8 cellular contexts compared by ENCODE assay signal in genomic region chr19:58400916-58401824, GRCh38. TPM values are rescaled to one million over a fixed set of nuclear protein-coding genes. Genes with fewer than 3 reads are reported as not detected.
DNase-seq lines count a peak whose midpoint lies in the region; ATAC-seq, FAIRE-seq and TF ChIP-seq lines count a peak whose summit lies in the region.

No MANE protein-coding gene starts in this region.

- H4K5ac ChIP-seq in H1 (ENCODE audit: insufficient read length, low read depth, low read length) = peak overlapping the region; percentile 62

- TF ChIP-seq CTCF in H1 (IDR thresholded peaks at IDR 0.05; ENCODE audit: control extremely low read depth in 1 of 3, insufficient read depth in 1 of 3, low read depth in 1 of 3, low read length in 3 of 3) = no peak

- H3K9me3 ChIP-seq in H1 (ENCODE audit: insufficient read depth in 2 of 2, low read depth in 1 of 2, low read length in 1 of 2) = no peaks in the 10 kb centered on the region

- DNase-seq in COR-L47 (lab: John Stamatoyannopoulos, UW) (peak; percentile 100), HS-5 (ENCODE audit: low read depth) (peak; percentile 97), H1 (ENCODE audit: low read depth in 1 of 2, low spot score in 2 of 2) (peak; percentile 97), memory B cell (ENCODE audit: low spot score in 2 of 2) (peak; percentile 97 to 98)
- DNase-seq in NK-92 treated with Interleukin-12 subunit alpha and Interleukin-12 subunit beta, amount 100 ng/mL, for 24 hours (lab: John Stamatoyannopoulos, UW) = peak; percentile 99
- peak; percentile 98 for DNase-seq in activated CD8-positive, alpha-beta memory T cell treated with anti-CD3 and anti-CD28 coated beads for 4 hours (ENCODE audit: low read depth in 2 of 2)
- peak; percentile 99 for DNase-seq in stimulated activated CD8-positive, alpha-beta memory T cell treated with anti-CD3 and anti-CD28 coated beads, Interleukin-12 subunit alpha, Interleukin-12 subunit beta, amount 100 ng/mL, for 1 hour (ENCODE audit: low read depth)

- CTCF ChIA-PET in H1 (lab: Charles Lee; ENCODE audit: partially characterized antibody) = no interaction called here

- no peak overlapping the region for H3K27ac ChIP-seq in H1 (ENCODE audit: low read depth, low read length)

- no peak overlapping the region for H3K23ac ChIP-seq in H1 (ENCODE audit: insufficient read length)

- H4K8ac ChIP-seq in H1 (ENCODE audit: extremely low read depth, insufficient read depth, low read length) = peak overlapping the region; percentile 82; the same call in 1 of the 2 replicates

- H3K4me3 ChIP-seq in H1 (ENCODE audit: extremely low read depth in 1 of 4, insufficient read depth in 2 of 4, low read depth in 3 of 4, low read length in 4 of 4) = peak overlapping the region; percentile 75 to 84 (median 78)

- peak overlapping the region; percentile 50 to 87 for H3K4me2 ChIP-seq in H1 (ENCODE audit: insufficient read depth in 1 of 2, low read depth in 2 of 2, low read length in 2 of 2)

- no peak overlapping the region for H3K56ac ChIP-seq in H1 (replicated peaks; ENCODE audit: insufficient read length, low read depth, low read length)

- POLR2A ChIA-PET in H1 (lab: Charles Lee; ENCODE audit: partially characterized antibody) = interaction anchor here (1.0 to 7.2 kb wide), 3 partner anchors 11 to 20 kb away, joined by 3 to 78 read pairs (median 6); partner anchors contain the start of genes RPS5 and ZNF837

- no peak overlapping the region for H4K91ac ChIP-seq in H1 (replicated peaks; ENCODE audit: insufficient read length, low read length)

- H4K20me1 ChIP-seq in H1 (replicated peaks in 1 of 2; ENCODE audit: control insufficient read depth in 1 of 2, insufficient read depth in 2 of 2, low read length in 2 of 2) = peaks cover 0 to 1% of the 10 kb centered on the region in 2 experiments

- peak overlapping the region; percentile 29 for H3K4ac ChIP-seq in H1 (replicated peaks; ENCODE audit: insufficient read length, low read depth, low read length)

- H3K27me3 Mint-ChIP-seq in memory B cell = peaks cover 12% of the 10 kb centered on the region

- no peak overlapping the region for H2BK120ac ChIP-seq in H1 (replicated peaks; ENCODE audit: low read depth, low read length)

- peaks cover 3 to 17% (median 11%) of the 10 kb centered on the region in 4 experiments; a peak in 6 of 7 replicates for H3K27me3 ChIP-seq in H1 (replicated peaks in 1 of 4; ENCODE audit: control insufficient read depth in 3 of 4, extremely low read depth in 1 of 4, insufficient read depth in 3 of 4, low read length in 3 of 4)

- FAIRE-seq in H1 (lab: Jason Lieb, UNC) = no peak

- H3K14ac ChIP-seq in H1 (ENCODE audit: insufficient read length) = no peak overlapping the region

- H3K4me3 Mint-ChIP-seq in memory B cell = peak overlapping the region; percentile 89

- peak in 1 of 2 experiments; percentile 69; a peak in 1 of 3 replicates for TF ChIP-seq POLR2A in H1 (IDR thresholded peaks at IDR 0.05; ENCODE audit: control extremely low read depth in 1 of 2, low read depth in 2 of 2, low read length in 2 of 2)

- no peak for TF ChIP-seq RAD21 in H1 (IDR thresholded peaks at IDR 0.05 in 1 of 2, conservative IDR thresholded peaks at IDR 0.05 in 1 of 2; ENCODE audit: low read depth in 2 of 2, low read length in 2 of 2)

- H3K36me3 ChIP-seq in H1 (ENCODE audit: control insufficient read depth in 2 of 4, insufficient read depth in 4 of 4, low read length in 3 of 4) = no peaks in the 10 kb centered on the region

- ATAC-seq in GM19468 (IDR thresholded peaks at IDR 0.05; ENCODE audit: extremely low read depth, unreplicated experiment) (peak; percentile 97), memory B cell (ENCODE audit: low read depth) (peak; percentile 95)

- no peak for TF ChIP-seq EP300 in H1 (IDR thresholded peaks at IDR 0.05; ENCODE audit: borderline replicate concordance in 1 of 2, low read depth in 2 of 2, low read length in 2 of 2)

- peak overlapping the region; percentile 82; the same call in 1 of the 2 replicates for H2BK15ac ChIP-seq in H1 (ENCODE audit: low read length)

- H3K4me1 Mint-ChIP-seq in memory B cell = peaks cover 9% of the 10 kb centered on the region

- H2BK20ac ChIP-seq in H1 (ENCODE audit: low read length) = no peak overlapping the region

- peak overlapping the region; percentile 93 for H3K27ac Mint-ChIP-seq in memory B cell

- H2BK5ac ChIP-seq in H1 (ENCODE audit: low read depth, low read length) = peak overlapping the region; percentile 71; the same call in 1 of the 2 replicates

- no peak overlapping the region for H2AK5ac ChIP-seq in H1 (ENCODE audit: low read depth, low read length)

- H3K36me3 Mint-ChIP-seq in memory B cell = no peaks in the 10 kb centered on the region

- H3K4me1 ChIP-seq in H1 (replicated peaks in 1 of 4; ENCODE audit: control insufficient read depth in 3 of 4, insufficient read depth in 4 of 4, low read length in 3 of 4) = peaks cover 0 to 17% (median 11%) of the 10 kb centered on the region in 4 experiments; a peak in 4 of 7 replicates

- H2AFZ ChIP-seq in H1 (ENCODE audit: low read length) = peak overlapping the region; percentile 91; the same call in 1 of the 2 replicates

- peak overlapping the region in 3 of 4 experiments; percentile 51 to 67 (median 57); a peak in 5 of 7 replicates for H3K9ac ChIP-seq in H1 (replicated peaks in 1 of 4; ENCODE audit: extremely low read depth in 1 of 4, low read depth in 3 of 4, low read length in 3 of 4)

- peaks cover 6% of the 10 kb centered on the region for H3K23me2 ChIP-seq in H1 (ENCODE audit: low read depth, low read length)

- H3K9me3 Mint-ChIP-seq in memory B cell = no peaks in the 10 kb centered on the region

- no peaks in the 10 kb centered on the region for H3K79me2 ChIP-seq in H1 (ENCODE audit: control insufficient read depth in 1 of 2, insufficient read depth in 2 of 2, low read length in 2 of 2)

- peak overlapping the region; percentile 45; the same call in 1 of the 2 replicates for H2BK12ac ChIP-seq in H1 (ENCODE audit: low read depth, low read length)

- 6% methylated on average over 77 of the region's 79 CpGs; no CpG with 5 or more reads in 1 of the 2 experiments for WGBS in H1 (ENCODE audit: extremely low coverage in 1 of 2, insufficient coverage in 1 of 2, insufficient read length in 1 of 2, insufficient replicate concordance in 2 of 2, low coverage in 1 of 2, low lambda C conversion rate in 2 of 2, missing lambda C conversion rate in 1 of 2), 2 experiments

- H3K18ac ChIP-seq in H1 (ENCODE audit: extremely low read depth, low read length) = peak overlapping the region; percentile 73

- no peaks in the 10 kb centered on the region; the same call in 1 of the 2 replicates for H3K79me1 ChIP-seq in H1 (ENCODE audit: low read depth, low read length)

RNA-seq across cellular contexts. Expression of gene RNF225, which starts 5.7 kb away (rescaled TPM):
- 1.0 and 1.2 TPM in 2 replicates for total RNA-seq in H1 (2021; fragmentation: NEBNext Ultra II Directional; extraction: Animal tissue kit (Norgen Biotek cat#: 25700))
- polyA plus RNA-seq in H1 (2011; rRNA removed) = 0.17 TPM in 2 replicates
- 0.40 TPM for polyA plus RNA-seq in H1 (2011; cell fraction: cytosol; rRNA removed)
- polyA plus RNA-seq in H1 (2011; cell fraction: nucleus; rRNA removed) = 0.97 TPM
- 0.39 TPM in 1 of 4 replicates, not detected in the others for polyA plus RNA-seq in H1 (2012, experiment 1 of 2)
- polyA plus RNA-seq in H1 (2012, experiment 2 of 2) = not detected
- 0.26 TPM for polyA plus RNA-seq in H1 (2013, experiment 1 of 2)
- polyA plus RNA-seq in H1 (2013, experiment 2 of 2) = 0.26 TPM
- polyA minus RNA-seq in H1 (2011; rRNA and poly(A)+ RNA removed) = not detected in 2 replicates
- not detected for polyA minus RNA-seq in H1 (2011; cell fraction: cytosol; rRNA and poly(A)+ RNA removed)
- 2.3 TPM for polyA minus RNA-seq in H1 (2011; cell fraction: nucleus; rRNA and poly(A)+ RNA removed)

RNA-seq across cellular contexts. Expression of gene ZNF584, which starts 7.3 kb away (rescaled TPM):
- total RNA-seq in H1 (2021; fragmentation: NEBNext Ultra II Directional; extraction: Animal tissue kit (Norgen Biotek cat#: 25700)) = 4.5 and 5.2 TPM in 2 replicates
- polyA plus RNA-seq in H1 (2011; rRNA removed) = 2.5 and 2.7 TPM in 2 replicates
- polyA plus RNA-seq in H1 (2011; cell fraction: cytosol; rRNA removed) = 3.1 TPM
- polyA plus RNA-seq in H1 (2011; cell fraction: nucleus; rRNA removed) = 4.3 TPM
- 2.9 to 4.4 TPM (median 3.7 TPM) in 4 replicates for polyA plus RNA-seq in H1 (2012, experiment 1 of 2)
- polyA plus RNA-seq in H1 (2012, experiment 2 of 2) = 1.5 TPM
- 2.4 TPM for polyA plus RNA-seq in H1 (2013, experiment 1 of 2)
- 2.7 TPM for polyA plus RNA-seq in H1 (2013, experiment 2 of 2)
- polyA minus RNA-seq in H1 (2011; rRNA and poly(A)+ RNA removed) = 4.9 and 5.9 TPM in 2 replicates
- polyA minus RNA-seq in H1 (2011; cell fraction: cytosol; rRNA and poly(A)+ RNA removed) = 2.1 TPM
- 3.0 TPM for polyA minus RNA-seq in H1 (2011; cell fraction: nucleus; rRNA and poly(A)+ RNA removed)

RNA-seq across cellular contexts. Expression of gene RPS5, which starts 14.1 kb away (rescaled TPM):
- total RNA-seq in H1 (2021; fragmentation: NEBNext Ultra II Directional; extraction: Animal tissue kit (Norgen Biotek cat#: 25700)) = 1,554 and 1,557 TPM in 2 replicates
- polyA plus RNA-seq in H1 (2011; rRNA removed) = 5,731 and 5,910 TPM in 2 replicates
- 4,964 TPM for polyA plus RNA-seq in H1 (2011; cell fraction: cytosol; rRNA removed)
- 4,758 TPM for polyA plus RNA-seq in H1 (2011; cell fraction: nucleus; rRNA removed)
- polyA plus RNA-seq in H1 (2012, experiment 1 of 2) = 1,384 to 2,769 TPM (median 2,624 TPM) in 4 replicates
- 4,606 TPM for polyA plus RNA-seq in H1 (2012, experiment 2 of 2)
- polyA plus RNA-seq in H1 (2013, experiment 1 of 2) = 1,774 TPM
- polyA plus RNA-seq in H1 (2013, experiment 2 of 2) = 1,569 TPM
- polyA minus RNA-seq in H1 (2011; rRNA and poly(A)+ RNA removed) = 2,194 and 2,867 TPM in 2 replicates
- 1,050 TPM for polyA minus RNA-seq in H1 (2011; cell fraction: cytosol; rRNA and poly(A)+ RNA removed)
- polyA minus RNA-seq in H1 (2011; cell fraction: nucleus; rRNA and poly(A)+ RNA removed) = 966 TPM

RNA-seq across cellular contexts. Expression of gene ZNF837, which starts 20.3 kb away (rescaled TPM):
- total RNA-seq in H1 (2021; fragmentation: NEBNext Ultra II Directional; extraction: Animal tissue kit (Norgen Biotek cat#: 25700)) = 1.9 and 2.7 TPM in 2 replicates
- polyA plus RNA-seq in H1 (2011; rRNA removed) = 3.3 and 6.6 TPM in 2 replicates
- 4.1 TPM for polyA plus RNA-seq in H1 (2011; cell fraction: cytosol; rRNA removed)
- polyA plus RNA-seq in H1 (2011; cell fraction: nucleus; rRNA removed) = 4.7 TPM
- polyA plus RNA-seq in H1 (2012, experiment 1 of 2) = 2.4 to 3.5 TPM (median 2.8 TPM) in 4 replicates
- 3.7 TPM for polyA plus RNA-seq in H1 (2012, experiment 2 of 2)
- polyA plus RNA-seq in H1 (2013, experiment 1 of 2) = 1.5 TPM
- polyA plus RNA-seq in H1 (2013, experiment 2 of 2) = 1.5 TPM
- polyA minus RNA-seq in H1 (2011; rRNA and poly(A)+ RNA removed) = 0.27 and 0.54 TPM in 2 replicates
- polyA minus RNA-seq in H1 (2011; cell fraction: cytosol; rRNA and poly(A)+ RNA removed) = 2.3 TPM
- 1.8 TPM for polyA minus RNA-seq in H1 (2011; cell fraction: nucleus; rRNA and poly(A)+ RNA removed)

RNA-seq across cellular contexts. Expression of gene ZNF497, which starts 38.6 kb away (rescaled TPM):
- 0.93 and 1.0 TPM in 2 replicates for total RNA-seq in H1 (2021; fragmentation: NEBNext Ultra II Directional; extraction: Animal tissue kit (Norgen Biotek cat#: 25700))
- 1.4 and 2.0 TPM in 2 replicates for polyA plus RNA-seq in H1 (2011; rRNA removed)
- polyA plus RNA-seq in H1 (2011; cell fraction: cytosol; rRNA removed) = 1.4 TPM
- 6.2 TPM for polyA plus RNA-seq in H1 (2011; cell fraction: nucleus; rRNA removed)
- 1.7 to 2.7 TPM (median 2.4 TPM) in 4 replicates for polyA plus RNA-seq in H1 (2012, experiment 1 of 2)
- polyA plus RNA-seq in H1 (2012, experiment 2 of 2) = 1.5 TPM
- 0.45 TPM for polyA plus RNA-seq in H1 (2013, experiment 1 of 2)
- 0.31 TPM for polyA plus RNA-seq in H1 (2013, experiment 2 of 2)
- polyA minus RNA-seq in H1 (2011; rRNA and poly(A)+ RNA removed) = 1.0 and 1.7 TPM in 2 replicates
- 2.5 TPM for polyA minus RNA-seq in H1 (2011; cell fraction: cytosol; rRNA and poly(A)+ RNA removed)
- polyA minus RNA-seq in H1 (2011; cell fraction: nucleus; rRNA and poly(A)+ RNA removed) = 1.7 TPM
